ENCODE assay signal across 16 cellular contexts in the genomic region with DNA sequence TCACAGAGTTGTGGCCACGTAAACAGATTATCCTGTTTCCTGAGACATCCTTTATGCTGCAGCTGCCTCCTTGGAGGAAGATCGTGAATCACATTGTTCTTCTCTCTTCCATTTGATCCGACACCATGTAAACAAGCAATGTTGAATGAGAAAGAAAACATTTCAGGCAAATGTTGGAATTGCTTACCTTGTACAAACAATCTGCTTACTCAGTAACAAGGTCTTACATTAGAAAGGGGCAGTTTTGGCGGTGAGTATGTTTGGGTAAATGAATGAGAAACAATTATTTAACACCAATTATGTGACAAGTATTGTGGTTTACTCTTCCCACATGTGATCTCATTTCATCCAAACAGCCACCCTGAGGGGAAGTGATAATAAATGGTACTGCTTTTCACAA.
DNase-seq lines count a peak whose midpoint lies in the region.
"Had no signal": no experiment of that assay in that cellular context is flagged by ENCODE, and none has a peak within 500 bp of the region (broad histone marks: within the 10 kb centered on the region; RNA-seq: fewer than 3 reads in every experiment).

No MANE protein-coding gene starts in this region.

- H3K27ac ChIP-seq in mesenchymal stem cell (ENCODE audit: low read length, poor library complexity, severe bottlenecking), result no peak overlapping the region
- H3K27ac ChIP-seq: RWPE1, SJCRH30 had no signal

- H3K79me1 ChIP-seq in mesenchymal stem cell (replicated peaks; ENCODE audit: low read length, poor library complexity, severe bottlenecking), result no peaks in the 10 kb centered on the region

- no peak overlapping the region for H2BK15ac ChIP-seq in mesenchymal stem cell (ENCODE audit: low read depth, poor library complexity, severe bottlenecking)

- no peak overlapping the region for H3K4me2 ChIP-seq in mesenchymal stem cell (ENCODE audit: low read length, poor library complexity, severe bottlenecking)

- no peak overlapping the region for H2AFZ ChIP-seq in mesenchymal stem cell (ENCODE audit: low read depth, low read length)

- H3K9me3 ChIP-seq in mesenchymal stem cell (ENCODE audit: control insufficient read depth, low read length), result no peaks in the 10 kb centered on the region
- H3K9me3 ChIP-seq: BE2C, SJCRH30 had no signal

- H2BK120ac ChIP-seq in mesenchymal stem cell (ENCODE audit: low read depth, low read length), result no peak overlapping the region

- no peak overlapping the region for H3K4ac ChIP-seq in mesenchymal stem cell (ENCODE audit: low read depth in 1 of 2, low read length in 2 of 2)

- no peak overlapping the region for H2BK5ac ChIP-seq in mesenchymal stem cell (ENCODE audit: low read depth, low read length, poor library complexity, severe bottlenecking)

- no peak overlapping the region for H3K18ac ChIP-seq in mesenchymal stem cell (ENCODE audit: low read depth in 1 of 2, low read length in 2 of 2)

- no peak overlapping the region for H3K14ac ChIP-seq in mesenchymal stem cell (ENCODE audit: low read length in 2 of 2)

- peak; percentile 1 for DNase-seq in HT1080 (ENCODE audit: low read depth)
- DNase-seq in NCI-H146 (lab: John Stamatoyannopoulos, UW), result peak; percentile 58
- DNase-seq in NCI-H748 treated with DMSO at 0.1 percent for 48 hours (lab: John Stamatoyannopoulos, UW), result peak; percentile 86
- peak; percentile 37 for DNase-seq in mesenchymal stem cell
- no peak for DNase-seq in iPS-NIHi11 (ENCODE audit: low spot score)
- DNase-seq in cerebellum (ENCODE audit: low spot score), result no peak
- no peak for DNase-seq in mucosa of gallbladder (ENCODE audit: low spot score)
- DNase-seq: BE2C; CD4-positive, alpha-beta memory T cell; GF-D8; Karpas-422; NCI-H187; NCI-H226; SW 1271 had no signal

- H3K27me3 ChIP-seq in mesenchymal stem cell (ENCODE audit: control insufficient read depth in 1 of 2, insufficient read depth in 1 of 2, low read length in 2 of 2), result peaks cover 5 to 38% of the 10 kb centered on the region in 2 experiments
- H3K27me3 ChIP-seq: BE2C, SJCRH30 had no signal

- WGBS in mesenchymal stem cell, result 36% methylated on average over 3 of the region's 4 CpGs

- H3K4me1 ChIP-seq in mesenchymal stem cell (ENCODE audit: control insufficient read depth, insufficient read depth, low read depth, low read length), result no peaks in the 10 kb centered on the region
- H3K4me1 ChIP-seq: BE2C, SJCRH30 had no signal

- no peaks in the 10 kb centered on the region for H3K36me3 ChIP-seq in mesenchymal stem cell (ENCODE audit: control insufficient read depth in 1 of 2, insufficient read depth in 2 of 2, low read depth in 1 of 2, low read length in 2 of 2)
- H3K36me3 ChIP-seq: BE2C, SJCRH30 had no signal

- H3K23ac ChIP-seq in mesenchymal stem cell (ENCODE audit: low read length in 2 of 2), result peak overlapping the region in 1 of 2 experiments; percentile 42

- H3K4me3 ChIP-seq in mesenchymal stem cell (ENCODE audit: insufficient read depth in 1 of 2, low read depth in 1 of 2, low read length in 2 of 2), result no peak overlapping the region
- H3K4me3 ChIP-seq: SJCRH30 had no signal

- no peak overlapping the region for H3K9ac ChIP-seq in mesenchymal stem cell (ENCODE audit: low read length)

- H2BK12ac ChIP-seq in mesenchymal stem cell (ENCODE audit: low read length in 2 of 2), result no peak overlapping the region

- no peak overlapping the region for H4K8ac ChIP-seq in mesenchymal stem cell (ENCODE audit: low read length)

- no peak overlapping the region for H4K91ac ChIP-seq in mesenchymal stem cell (ENCODE audit: low read length)

- H2AK5ac ChIP-seq in mesenchymal stem cell (ENCODE audit: low read length, severe bottlenecking), result no peak overlapping the region

Comparison
In these comparisons a context has a peak if more than half of its experiments do, and no peak if none do; other contexts are left out.
1. DNase-seq: peak in HT1080 (single experiment), NCI-H146 (single experiment), NCI-H748 treated with DMSO at 0.1 percent for 48 hours (single experiment) and mesenchymal stem cell (single experiment); none in iPS-NIHi11 (single experiment), cerebellum (single experiment) and mucosa of gallbladder (single experiment).